8 cellular contexts compared by ENCODE assay signal in genomic region chr5:100827481-100827889, GRCh38.
DNase-seq lines count a peak whose midpoint lies in the region; ATAC-seq, FAIRE-seq and TF ChIP-seq lines count a peak whose summit lies in the region.

No MANE protein-coding gene starts in this region.

- no peak overlapping the region for H4K5ac ChIP-seq in mesendoderm (ENCODE audit: low read length)

- H3K4ac ChIP-seq in mesendoderm (ENCODE audit: low read depth, low read length), result no peak overlapping the region

- H2BK5ac ChIP-seq in mesendoderm (ENCODE audit: low read length), result no peak overlapping the region

- intact Hi-C loops in activated CD4-positive, alpha-beta memory T cell treated with anti-CD3 and anti-CD28 coated beads for 36 hours (cut with micrococcal nuclease), result no loop called here
- intact Hi-C loops in uterus (cut with DNase I; ENCODE audit: low total_unique reads), result no loop called here

- H3K27ac Mint-ChIP-seq in activated CD4-positive, alpha-beta memory T cell treated with anti-CD3 and anti-CD28 coated beads for 36 hours, result peak overlapping the region; percentile 79

- no peak overlapping the region for H3K9ac ChIP-seq in mesendoderm (ENCODE audit: low read length)

- peaks cover 43% of the 10 kb centered on the region for H3K4me1 Mint-ChIP-seq in activated CD4-positive, alpha-beta memory T cell treated with anti-CD3 and anti-CD28 coated beads for 36 hours (ENCODE audit: low read depth)

- peak; percentile 24 for ATAC-seq in GM21723 (IDR thresholded peaks at IDR 0.05; ENCODE audit: unreplicated experiment)

- no peaks in the 10 kb centered on the region for H3K9me3 Mint-ChIP-seq in activated CD4-positive, alpha-beta memory T cell treated with anti-CD3 and anti-CD28 coated beads for 36 hours

- WGBS in mesendoderm (ENCODE audit: extremely low coverage, insufficient coverage, low lambda C conversion rate), result no CpG with 5 or more reads among the region's 2 CpGs

- POLR2A ChIA-PET in activated CD4-positive, alpha-beta memory T cell treated with anti-CD3 and anti-CD28 coated beads for 36 hours (lab: Charles Lee), result interaction anchor here (1.1 to 2.4 kb wide), 4 partner anchors 13 to 75 kb away, joined by 5 to 12 read pairs (median 8); no protein-coding TSS in a partner anchor

- H2AK5ac ChIP-seq in mesendoderm (ENCODE audit: low read length), result no peak overlapping the region

- no peaks in the 10 kb centered on the region for H3K79me1 ChIP-seq in mesendoderm (ENCODE audit: low read length)

- no peaks in the 10 kb centered on the region for H3K79me2 ChIP-seq in mesendoderm (ENCODE audit: control insufficient read depth, insufficient read depth, low read length)

- H3K36me3 ChIP-seq in muscle layer of duodenum (ENCODE audit: control insufficient read depth in 1 of 2, insufficient read depth in 2 of 2, low read length in 2 of 2), result no peaks in the 10 kb centered on the region
- no peaks in the 10 kb centered on the region for H3K36me3 ChIP-seq in mesendoderm (ENCODE audit: control insufficient read depth, insufficient read depth, low read length)
- H3K36me3 ChIP-seq in uterus, result no peaks in the 10 kb centered on the region

- H3K9me3 ChIP-seq in muscle layer of duodenum (ENCODE audit: control insufficient read depth in 1 of 2, low read length in 2 of 2) (no peaks in the 10 kb centered on the region), uterus (no peaks in the 10 kb centered on the region)

- no peak for TF ChIP-seq CTCF in uterus (IDR thresholded peaks at IDR 0.05)

- CTCF ChIA-PET in activated CD4-positive, alpha-beta memory T cell treated with anti-CD3 and anti-CD28 coated beads for 36 hours (lab: Charles Lee), result no interaction called here

- H3K27me3 ChIP-seq in muscle layer of duodenum (ENCODE audit: low read depth, low read length) (no peaks in the 10 kb centered on the region), mesendoderm (ENCODE audit: insufficient read depth, low read length, poor library complexity) (no peaks in the 10 kb centered on the region), uterus (no peaks in the 10 kb centered on the region)

- no peaks in the 10 kb centered on the region for H3K4me1 ChIP-seq in muscle layer of duodenum (ENCODE audit: control insufficient read depth in 1 of 2, insufficient read depth in 2 of 2, low read length in 2 of 2)
- peaks cover 2% of the 10 kb centered on the region for H3K4me1 ChIP-seq in mesendoderm (ENCODE audit: control insufficient read depth, low read depth, low read length)
- no peaks in the 10 kb centered on the region for H3K4me1 ChIP-seq in uterus

- H2BK120ac ChIP-seq in mesendoderm (ENCODE audit: low read depth, low read length), result no peak overlapping the region

- no peak overlapping the region for H3K18ac ChIP-seq in mesendoderm (ENCODE audit: low read length)

- peak; percentile 46 for FAIRE-seq in GM18507 (lab: Jason Lieb, UNC)

- no peak overlapping the region for H4K8ac ChIP-seq in mesendoderm (ENCODE audit: low read depth, low read length)

- H3K23ac ChIP-seq in mesendoderm (ENCODE audit: low read length), result no peak overlapping the region

- TF ChIP-seq POLR2A in uterus (IDR thresholded peaks at IDR 0.05), result no peak

- H3K4me3 Mint-ChIP-seq in activated CD4-positive, alpha-beta memory T cell treated with anti-CD3 and anti-CD28 coated beads for 36 hours, result no peak overlapping the region

- H3K27me3 Mint-ChIP-seq in activated CD4-positive, alpha-beta memory T cell treated with anti-CD3 and anti-CD28 coated beads for 36 hours, result no peaks in the 10 kb centered on the region

- H3K4me2 ChIP-seq in mesendoderm (ENCODE audit: low read length), result no peak overlapping the region

- H3K27ac ChIP-seq in muscle layer of duodenum (ENCODE audit: low read length) (peak overlapping the region; percentile 79), mesendoderm (ENCODE audit: low read depth, low read length) (no peak overlapping the region), uterus (no peak overlapping the region)

- H3K56ac ChIP-seq in mesendoderm (ENCODE audit: low read length), result no peak overlapping the region

- peaks cover 12% of the 10 kb centered on the region for H3K36me3 Mint-ChIP-seq in activated CD4-positive, alpha-beta memory T cell treated with anti-CD3 and anti-CD28 coated beads for 36 hours

- DNase-seq in GM18507 (ENCODE audit: extremely low spot score, insufficient read length, low read depth), result no peak
- peak; percentile 76 for DNase-seq in LoVo (ENCODE audit: low spot score)
- DNase-seq in activated CD4-positive, alpha-beta memory T cell treated with anti-CD3 and anti-CD28 coated beads for 36 hours, result peak; percentile 23
- DNase-seq in mesendoderm, result no peak
- DNase-seq in superior temporal gyrus (ENCODE audit: extremely low spot score), result no peak
- no peak for DNase-seq in uterus

- no peak overlapping the region for H3K4me3 ChIP-seq in muscle layer of duodenum (ENCODE audit: low read depth in 1 of 2, low read length in 2 of 2)
- H3K4me3 ChIP-seq in mesendoderm (ENCODE audit: low read length), result no peak overlapping the region
- no peak overlapping the region for H3K4me3 ChIP-seq in uterus

- H2BK15ac ChIP-seq in mesendoderm (replicated peaks; ENCODE audit: low read depth), result no peak overlapping the region

Comparison
In these comparisons a context has a peak if more than half of its experiments do, and no peak if none do; other contexts are left out.
1. DNase-seq: peak in LoVo (single experiment) and activated CD4-positive, alpha-beta memory T cell treated with anti-CD3 and anti-CD28 coated beads for 36 hours (single experiment); none in GM18507 (single experiment), mesendoderm (single experiment), superior temporal gyrus (single experiment) and uterus (0 of 2).